21 cellular contexts compared by ENCODE assay signal in genomic region chr11:66228521-66228920, GRCh38. TPM values are rescaled to one million over a fixed set of nuclear protein-coding genes. Genes with fewer than 3 reads are reported as not detected.
A peak's percentile ranks its signal among the peaks of the same experiment; 100 is the strongest.
DNase-seq lines count a peak whose midpoint lies in the region; ATAC-seq, FAIRE-seq and TF ChIP-seq lines count a peak whose summit lies in the region.
"Had no signal": no experiment of that assay in that cellular context is flagged by ENCODE, and none has a peak within 500 bp of the region (broad histone marks: within the 10 kb centered on the region; RNA-seq: fewer than 3 reads in every experiment).

No MANE protein-coding gene starts in this region.

- intact Hi-C loops in kidney (cut with DNase I) = loop anchor here (10.0 kb wide), 1 partner anchor 46 kb away; the partner anchor contains the start of gene CNIH2

- peaks cover 22% of the 10 kb centered on the region for H3K36me3 Mint-ChIP-seq in activated CD8-positive, alpha-beta T cell treated with anti-CD3 and anti-CD28 coated beads, Interleukin-2, amount 10 ng/mL, durations not matched to agents 7 days and 5 days (ENCODE audit: low read depth)
- peaks cover 10% of the 10 kb centered on the region for H3K36me3 Mint-ChIP-seq in progenitor cell of endocrine pancreas (ENCODE audit: insufficient read depth)

- H3K4me1 ChIP-seq in kidney (ENCODE audit: control insufficient read depth in 1 of 2, insufficient read depth in 1 of 2, low read depth in 1 of 2, low read length in 2 of 2) = no peaks in the 10 kb centered on the region
- H3K4me1 ChIP-seq: neural progenitor cell, SJSA1, vagina had no signal

- H3K27me3 ChIP-seq in H7 (ENCODE audit: control insufficient read depth, insufficient read depth, low read length) = no peaks in the 10 kb centered on the region
- H3K27me3 ChIP-seq: neural progenitor cell, SJSA1, vagina had no signal

- no peaks in the 10 kb centered on the region for H3K27me3 Mint-ChIP-seq in activated CD8-positive, alpha-beta T cell treated with anti-CD3 and anti-CD28 coated beads, Interleukin-2, amount 10 ng/mL, durations not matched to agents 7 days and 5 days (ENCODE audit: low read depth)
- H3K27me3 Mint-ChIP-seq in progenitor cell of endocrine pancreas = no peaks in the 10 kb centered on the region
- H3K27me3 Mint-ChIP-seq: brain had no signal

- no peak for TF ChIP-seq CTCF in kidney (IDR thresholded peaks at IDR 0.05; ENCODE audit: borderline replicate concordance, extremely low read depth, insufficient read depth)
- TF ChIP-seq CTCF in progenitor cell of endocrine pancreas (IDR thresholded peaks at IDR 0.05; ENCODE audit: unreplicated experiment) = no peak

- no peak overlapping the region for H3K4me3 Mint-ChIP-seq in activated CD8-positive, alpha-beta T cell treated with anti-CD3 and anti-CD28 coated beads, Interleukin-2, amount 10 ng/mL, durations not matched to agents 7 days and 5 days
- no peak overlapping the region for H3K4me3 Mint-ChIP-seq in progenitor cell of endocrine pancreas (ENCODE audit: low read depth)
- H3K4me3 Mint-ChIP-seq: brain, neural progenitor cell had no signal

- no peak for FAIRE-seq in kidney (lab: Jason Lieb, UNC)
- no peak for FAIRE-seq in GM19239 (lab: Jason Lieb, UNC)
- FAIRE-seq: colon had no signal

- H3K4me3 ChIP-seq in H7 (ENCODE audit: insufficient read depth, low read depth, low read length) (no peak overlapping the region), kidney (ENCODE audit: low read length in 2 of 2) (no peak overlapping the region)
- H3K4me3 ChIP-seq: mucosa of descending colon, neural progenitor cell, SJSA1, vagina had no signal

- no peaks in the 10 kb centered on the region for H3K9me3 Mint-ChIP-seq in activated CD8-positive, alpha-beta T cell treated with anti-CD3 and anti-CD28 coated beads, Interleukin-2, amount 10 ng/mL, durations not matched to agents 7 days and 5 days (ENCODE audit: insufficient read depth)
- no peaks in the 10 kb centered on the region for H3K9me3 Mint-ChIP-seq in progenitor cell of endocrine pancreas (ENCODE audit: low read depth)
- H3K9me3 Mint-ChIP-seq: brain, neural progenitor cell had no signal

- H3K9me3 ChIP-seq in kidney (ENCODE audit: control insufficient read depth in 1 of 2, low read length in 2 of 2) = no peaks in the 10 kb centered on the region
- H3K9me3 ChIP-seq: mucosa of descending colon, SJSA1, vagina had no signal

- POLR2A ChIA-PET in activated CD8-positive, alpha-beta T cell treated with anti-CD3 and anti-CD28 coated beads, Interleukin-2, amount 10 ng/mL, durations not matched to agents 7 days and 5 days (lab: Charles Lee) = no interaction called here

- peak; percentile 78 for DNase-seq in H7
- DNase-seq in activated CD8-positive, alpha-beta T cell treated with anti-CD3 and anti-CD28 coated beads, Interleukin-2, amount 10 ng/mL, durations not matched to agents 7 days and 5 days = no peak
- no peak for DNase-seq in kidney
- DNase-seq in progenitor cell of endocrine pancreas (ENCODE audit: low spot score, unreplicated experiment) = no peak
- no peak for DNase-seq in GM19239 (ENCODE audit: insufficient read length, low spot score)
- DNase-seq in germinal center (ENCODE audit: low spot score) = no peak
- no peak for DNase-seq in DMS153 (lab: John Stamatoyannopoulos, UW)
- DNase-seq: activated CD4-positive, alpha-beta T cell treated with anti-CD3 and anti-CD28 coated beads, Interleukin-2, amount 50 U/mL, for 1 hour; activated CD8-positive, alpha-beta memory T cell treated with anti-CD3 and anti-CD28 coated beads, Interleukin-2, amount 50 U/mL, for 48 hours; effector memory CD4-positive, alpha-beta T cell; mucosa of descending colon; NCI-H1092; NCI-H187 treated with DMSO at 0.1 percent for 48 hours had no signal

- peak overlapping the region; percentile 22 to 24 for H3K9ac ChIP-seq in kidney (ENCODE audit: low read length in 2 of 2)
- H3K9ac ChIP-seq: neural progenitor cell had no signal

- H3K27ac ChIP-seq in kidney (ENCODE audit: low read depth in 2 of 2, low read length in 2 of 2) = peak overlapping the region; percentile 18 to 51
- H3K27ac ChIP-seq: neural progenitor cell, SJSA1, vagina had no signal

- peaks cover 8% of the 10 kb centered on the region for H3K4me1 Mint-ChIP-seq in activated CD8-positive, alpha-beta T cell treated with anti-CD3 and anti-CD28 coated beads, Interleukin-2, amount 10 ng/mL, durations not matched to agents 7 days and 5 days (ENCODE audit: low read depth)
- peaks cover 3% of the 10 kb centered on the region for H3K4me1 Mint-ChIP-seq in progenitor cell of endocrine pancreas (ENCODE audit: low read depth)

- peaks cover 9% of the 10 kb centered on the region for H3K36me3 ChIP-seq in H7 (replicated peaks; ENCODE audit: control insufficient read depth, insufficient read depth, low read length)
- peaks cover 23% of the 10 kb centered on the region in 2 donors for H3K36me3 ChIP-seq in kidney (ENCODE audit: control insufficient read depth in 1 of 2, insufficient read depth in 2 of 2, low read length in 2 of 2)
- H3K36me3 ChIP-seq: neural progenitor cell had no signal

- H3K27ac Mint-ChIP-seq in activated CD8-positive, alpha-beta T cell treated with anti-CD3 and anti-CD28 coated beads, Interleukin-2, amount 10 ng/mL, durations not matched to agents 7 days and 5 days = peak overlapping the region; percentile 2
- H3K27ac Mint-ChIP-seq in progenitor cell of endocrine pancreas = peak overlapping the region; percentile 43
- H3K27ac Mint-ChIP-seq: neural progenitor cell had no signal

- CTCF ChIA-PET in activated CD8-positive, alpha-beta T cell treated with anti-CD3 and anti-CD28 coated beads, Interleukin-2, amount 10 ng/mL, durations not matched to agents 7 days and 5 days (lab: Charles Lee) = no interaction called here

- ATAC-seq in activated CD8-positive, alpha-beta T cell treated with anti-CD3 and anti-CD28 coated beads, Interleukin-2, amount 10 ng/mL, durations not matched to agents 7 days and 5 days = no peak
- ATAC-seq in esophagus mucosa = no peak
- ATAC-seq: left lobe of liver, mucosa of descending colon had no signal

RNA-seq across cellular contexts. Expression of gene KLC2, which starts 29.0 kb away (rescaled TPM):
- 21.5 and 28.1 TPM in 2 replicates for total RNA-seq in H7 (2014; rRNA removed; shearing (Covaris generic))
- 10 to 100 TPM; 53.5 to 59.8 TPM for total RNA-seq in activated CD8-positive, alpha-beta T cell treated with anti-CD3 and anti-CD28 coated beads, Interleukin-2, amount 10 ng/mL, durations not matched to agents 7 days and 5 days
- total RNA-seq in kidney (30.6 TPM), progenitor cell of endocrine pancreas (69.8 and 70.9 TPM in 2 replicates), esophagus mucosa (14.2 TPM)
- 16.2 TPM for polyA plus RNA-seq in kidney (ENCODE audit: insufficient read depth, low read depth, low replicate concordance)

RNA-seq across cellular contexts. Expression of gene RAB1B, which starts 39.9 kb away (rescaled TPM):
- total RNA-seq in H7 (2014; rRNA removed; shearing (Covaris generic)) = 140 and 165 TPM in 2 replicates
- 100 to 1,000 TPM; 160 to 170 TPM for total RNA-seq in activated CD8-positive, alpha-beta T cell treated with anti-CD3 and anti-CD28 coated beads, Interleukin-2, amount 10 ng/mL, durations not matched to agents 7 days and 5 days
- total RNA-seq in kidney (153 TPM), progenitor cell of endocrine pancreas (100 and 102 TPM in 2 replicates), esophagus mucosa (145 TPM)
- polyA plus RNA-seq in kidney (ENCODE audit: insufficient read depth, low read depth, low replicate concordance) = 197 TPM

RNA-seq across cellular contexts. Expression of gene CNIH2, which starts 49.5 kb away (rescaled TPM):
- total RNA-seq in H7 (2014; rRNA removed; shearing (Covaris generic)) = 3.5 and 12.0 TPM in 2 replicates
- total RNA-seq in activated CD8-positive, alpha-beta T cell treated with anti-CD3 and anti-CD28 coated beads, Interleukin-2, amount 10 ng/mL, durations not matched to agents 7 days and 5 days = 1 to 10 TPM; 2.7 to 3.6 TPM
- 0.63 TPM for total RNA-seq in kidney
- polyA plus RNA-seq in kidney (ENCODE audit: insufficient read depth, low read depth, low replicate concordance) = not detected
- total RNA-seq in progenitor cell of endocrine pancreas = 21.3 and 21.7 TPM in 2 replicates
- total RNA-seq in esophagus mucosa = 0.52 TPM
- total RNA-seq: posterior vena cava had no signal
